Comparison of ENCODE assay signal across 16 cellular contexts in genomic region chrX:2159393-2159792, GRCh38.
"Had no signal": no experiment of that assay in that cellular context is flagged by ENCODE, and none has a peak within 500 bp of the region (broad histone marks: within the 10 kb centered on the region; RNA-seq: fewer than 3 reads in every experiment).

No MANE protein-coding gene starts in this region.

- H3K4me3 Mint-ChIP-seq: memory B cell had no signal

- H3K27ac Mint-ChIP-seq: activated naive CD4-positive, alpha-beta T cell treated with anti-CD3 and anti-CD28 coated beads, Interleukin-2, amount 50 U/mL, for 72 hours; memory B cell had no signal

- H3K4me3 ChIP-seq: adrenal gland, esophagus muscularis mucosa, heart right ventricle, right atrium auricular region, stomach had no signal

- DNase-seq: activated CD4-positive, alpha-beta T cell treated with anti-CD3 and anti-CD28 coated beads for 1 hour; activated CD4-positive, alpha-beta T cell treated with anti-CD3 and anti-CD28 coated beads, Interleukin-2, amount 50 U/mL, for 4 hours; activated gamma-delta T cell; adrenal gland; effector CD4-positive, alpha-beta T cell; heart right ventricle; stimulated activated CD4-positive, alpha-beta T cell treated with anti-CD3 and anti-CD28 coated beads, Interleukin-2, amount 100 ng/mL, for 48 hours; stomach; T-helper 1 cell; T-helper 9 cell; trophoblast cell had no signal

- H3K4me1 Mint-ChIP-seq: memory B cell had no signal

- H3K27me3 ChIP-seq: adrenal gland, esophagus muscularis mucosa, heart right ventricle, right atrium auricular region, stomach had no signal

- ATAC-seq: activated naive CD4-positive, alpha-beta T cell treated with anti-CD3 and anti-CD28 coated beads, Interleukin-2, amount 50 U/mL, for 72 hours; heart right ventricle had no signal

- H3K9me3 ChIP-seq: adrenal gland, right atrium auricular region had no signal

- H3K36me3 ChIP-seq: adrenal gland, esophagus muscularis mucosa, heart right ventricle, right atrium auricular region had no signal

- H3K27ac ChIP-seq: adrenal gland, esophagus muscularis mucosa, heart right ventricle, right atrium auricular region, stomach, VCaP had no signal

- H3K4me1 ChIP-seq: adrenal gland, esophagus muscularis mucosa, heart right ventricle, right atrium auricular region, stomach had no signal
